In genomic region chr7:33091641-33092191, GRCh38 we compare ENCODE assay signal across 1 cellular context.
TF ChIP-seq lines count a peak whose summit lies in the region.

No MANE protein-coding gene starts in this region.

TF ChIP-seq in SK-N-SH, 30 proteins besides CTCF, POLR2A, EP300 and RAD21:
- TF ChIP-seq MEF2A (IDR thresholded peaks at IDR 0.05; ENCODE audit: borderline replicate concordance, low read depth) (no peak), TEAD4 (IDR thresholded peaks at IDR 0.05; ENCODE audit: borderline replicate concordance, insufficient read depth) (no peak), FOXJ3 (CRISPR knock-in tag; IDR thresholded peaks at IDR 0.05) (no peak), FOSL2 (IDR thresholded peaks at IDR 0.05; ENCODE audit: borderline replicate concordance, low read depth) (no peak), RCOR1 (IDR thresholded peaks at IDR 0.05; ENCODE audit: low read length) (no peak), GABPA (IDR thresholded peaks at IDR 0.05; ENCODE audit: low read depth) (no peak), GATA2 (CRISPR knock-in tag; IDR thresholded peaks at IDR 0.05) (no peak), RFX5 (IDR thresholded peaks at IDR 0.05; ENCODE audit: low read length) (no peak), ELF1 (IDR thresholded peaks at IDR 0.05) (no peak), JUND (IDR thresholded peaks at IDR 0.05) (no peak)
- TF ChIP-seq, protein P1, sequence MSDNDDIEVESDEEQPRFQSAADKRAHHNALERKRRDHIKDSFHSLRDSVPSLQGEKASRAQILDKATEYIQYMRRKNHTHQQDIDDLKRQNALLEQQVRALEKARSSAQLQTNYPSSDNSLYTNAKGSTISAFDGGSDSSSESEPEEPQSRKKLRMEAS (IDR thresholded peaks at IDR 0.05; ENCODE audit: low read depth): no peak
- TF ChIP-seq, protein P2, sequence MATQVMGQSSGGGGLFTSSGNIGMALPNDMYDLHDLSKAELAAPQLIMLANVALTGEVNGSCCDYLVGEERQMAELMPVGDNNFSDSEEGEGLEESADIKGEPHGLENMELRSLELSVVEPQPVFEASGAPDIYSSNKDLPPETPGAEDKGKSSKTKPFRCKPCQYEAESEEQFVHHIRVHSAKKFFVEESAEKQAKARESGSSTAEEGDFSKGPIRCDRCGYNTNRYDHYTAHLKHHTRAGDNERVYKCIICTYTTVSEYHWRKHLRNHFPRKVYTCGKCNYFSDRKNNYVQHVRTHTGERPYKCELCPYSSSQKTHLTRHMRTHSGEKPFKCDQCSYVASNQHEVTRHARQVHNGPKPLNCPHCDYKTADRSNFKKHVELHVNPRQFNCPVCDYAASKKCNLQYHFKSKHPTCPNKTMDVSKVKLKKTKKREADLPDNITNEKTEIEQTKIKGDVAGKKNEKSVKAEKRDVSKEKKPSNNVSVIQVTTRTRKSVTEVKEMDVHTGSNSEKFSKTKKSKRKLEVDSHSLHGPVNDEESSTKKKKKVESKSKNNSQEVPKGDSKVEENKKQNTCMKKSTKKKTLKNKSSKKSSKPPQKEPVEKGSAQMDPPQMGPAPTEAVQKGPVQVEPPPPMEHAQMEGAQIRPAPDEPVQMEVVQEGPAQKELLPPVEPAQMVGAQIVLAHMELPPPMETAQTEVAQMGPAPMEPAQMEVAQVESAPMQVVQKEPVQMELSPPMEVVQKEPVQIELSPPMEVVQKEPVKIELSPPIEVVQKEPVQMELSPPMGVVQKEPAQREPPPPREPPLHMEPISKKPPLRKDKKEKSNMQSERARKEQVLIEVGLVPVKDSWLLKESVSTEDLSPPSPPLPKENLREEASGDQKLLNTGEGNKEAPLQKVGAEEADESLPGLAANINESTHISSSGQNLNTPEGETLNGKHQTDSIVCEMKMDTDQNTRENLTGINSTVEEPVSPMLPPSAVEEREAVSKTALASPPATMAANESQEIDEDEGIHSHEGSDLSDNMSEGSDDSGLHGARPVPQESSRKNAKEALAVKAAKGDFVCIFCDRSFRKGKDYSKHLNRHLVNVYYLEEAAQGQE (IDR thresholded peaks at IDR 0.05; ENCODE audit: low read depth, low read length): no peak
- TF ChIP-seq, protein P3, sequence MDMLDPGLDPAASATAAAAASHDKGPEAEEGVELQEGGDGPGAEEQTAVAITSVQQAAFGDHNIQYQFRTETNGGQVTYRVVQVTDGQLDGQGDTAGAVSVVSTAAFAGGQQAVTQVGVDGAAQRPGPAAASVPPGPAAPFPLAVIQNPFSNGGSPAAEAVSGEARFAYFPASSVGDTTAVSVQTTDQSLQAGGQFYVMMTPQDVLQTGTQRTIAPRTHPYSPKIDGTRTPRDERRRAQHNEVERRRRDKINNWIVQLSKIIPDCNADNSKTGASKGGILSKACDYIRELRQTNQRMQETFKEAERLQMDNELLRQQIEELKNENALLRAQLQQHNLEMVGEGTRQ (IDR thresholded peaks at IDR 0.05; ENCODE audit: borderline replicate concordance, low read depth, low read length): no peak
